In genomic region chr5:59174248-59174844, GRCh38 we compare ENCODE assay signal across 8 cellular contexts.
DNase-seq lines count a peak whose midpoint lies in the region; ATAC-seq and TF ChIP-seq lines count a peak whose summit lies in the region.

No MANE protein-coding gene starts in this region.

- no peaks in the 10 kb centered on the region for H3K9me3 ChIP-seq in MG63
- H3K9me3 ChIP-seq in SU-DHL-6 (ENCODE audit: insufficient read depth, low read length) = no peaks in the 10 kb centered on the region

- H3K23ac ChIP-seq in mesendoderm (ENCODE audit: low read length) = no peak overlapping the region

- no peak overlapping the region for H2AFZ ChIP-seq in SU-DHL-6 (ENCODE audit: low read depth, low read length, severe bottlenecking)

- DNase-seq in DMS 273 treated with DMSO at 0.1 percent for 48 hours (lab: John Stamatoyannopoulos, UW) (peak; percentile 30), MG63 (peak; percentile 11), mesendoderm (peak; percentile 71), OCI-M2 (lab: John Stamatoyannopoulos, UW; ENCODE audit: unreplicated experiment) (no peak)
- peak; percentile 18 for DNase-seq in effector CD4-positive, alpha-beta T cell

- TF ChIP-seq CTCF in SU-DHL-6 (IDR thresholded peaks at IDR 0.05; ENCODE audit: insufficient read depth, low read length, poor library complexity, severe bottlenecking) = peak; percentile 72

- no peaks in the 10 kb centered on the region; the same call in 1 of the 2 replicates for H3F3A ChIP-seq in SU-DHL-6 (ENCODE audit: insufficient read depth)

- H4K20me1 ChIP-seq in SU-DHL-6 (ENCODE audit: low read depth, low read length) = no peaks in the 10 kb centered on the region

- H3K79me1 ChIP-seq in mesendoderm (ENCODE audit: low read length) = no peaks in the 10 kb centered on the region

- no peak overlapping the region for H2BK120ac ChIP-seq in mesendoderm (ENCODE audit: low read depth, low read length)

- H2AK5ac ChIP-seq in mesendoderm (ENCODE audit: low read length) = no peak overlapping the region

- no peak overlapping the region for H3K4ac ChIP-seq in mesendoderm (ENCODE audit: low read depth, low read length)

- H3K36me3 ChIP-seq in MG63 (no peaks in the 10 kb centered on the region), SU-DHL-6 (ENCODE audit: low read length) (no peaks in the 10 kb centered on the region), mesendoderm (ENCODE audit: control insufficient read depth, insufficient read depth, low read length) (no peaks in the 10 kb centered on the region)

- H4K5ac ChIP-seq in mesendoderm (ENCODE audit: low read length) = no peak overlapping the region

- no peak overlapping the region for H4K8ac ChIP-seq in mesendoderm (ENCODE audit: low read depth, low read length)

- H3K9ac ChIP-seq in SU-DHL-6 (ENCODE audit: low read length) = no peak overlapping the region
- H3K9ac ChIP-seq in mesendoderm (ENCODE audit: low read length) = no peak overlapping the region

- peak; percentile 45 for ATAC-seq in GM19455 (IDR thresholded peaks at IDR 0.05; ENCODE audit: unreplicated experiment)
- ATAC-seq in GM19463 (IDR thresholded peaks at IDR 0.05; ENCODE audit: unreplicated experiment) = no peak

- no peak overlapping the region for H2BK5ac ChIP-seq in mesendoderm (ENCODE audit: low read length)

- H3K9me2 ChIP-seq in SU-DHL-6 (replicated peaks; ENCODE audit: insufficient read depth, low read length) = no peaks in the 10 kb centered on the region

- H3K27me3 ChIP-seq in MG63 = no peaks in the 10 kb centered on the region
- H3K27me3 ChIP-seq in SU-DHL-6 (ENCODE audit: low read length) = no peaks in the 10 kb centered on the region
- H3K27me3 ChIP-seq in mesendoderm (ENCODE audit: insufficient read depth, low read length, poor library complexity) = no peaks in the 10 kb centered on the region

- no peak overlapping the region for H2BK15ac ChIP-seq in mesendoderm (replicated peaks; ENCODE audit: low read depth)

- H3K79me2 ChIP-seq in SU-DHL-6 (ENCODE audit: insufficient read depth, low read length) (no peaks in the 10 kb centered on the region), mesendoderm (ENCODE audit: control insufficient read depth, insufficient read depth, low read length) (no peaks in the 10 kb centered on the region)

- WGBS in mesendoderm (ENCODE audit: extremely low coverage, insufficient coverage, low lambda C conversion rate) = no CpG with 5 or more reads among the region's 5 CpGs

- H3K56ac ChIP-seq in mesendoderm (ENCODE audit: low read length) = no peak overlapping the region

- H3K4me3 ChIP-seq in MG63 (no peak overlapping the region), SU-DHL-6 (ENCODE audit: insufficient read depth, low read length, poor library complexity, severe bottlenecking) (no peak overlapping the region), mesendoderm (ENCODE audit: low read length) (no peak overlapping the region)

- no peak overlapping the region for H3K18ac ChIP-seq in mesendoderm (ENCODE audit: low read length)

- no peak overlapping the region for H3K4me2 ChIP-seq in SU-DHL-6 (ENCODE audit: low read depth, low read length, poor library complexity, severe bottlenecking)
- no peak overlapping the region for H3K4me2 ChIP-seq in mesendoderm (ENCODE audit: low read length)

- no peaks in the 10 kb centered on the region for H3K4me1 ChIP-seq in mesendoderm (ENCODE audit: control insufficient read depth, low read depth, low read length)

- no peak overlapping the region for H3K27ac ChIP-seq in SU-DHL-6 (ENCODE audit: low read depth, low read length)
- no peak overlapping the region for H3K27ac ChIP-seq in mesendoderm (ENCODE audit: low read depth, low read length)
